In genomic region chr3:68614087-68614486, GRCh38 we compare ENCODE assay signal across 35 cellular contexts.
"Had no signal": no experiment of that assay in that cellular context is flagged by ENCODE, and none has a peak within 500 bp of the region (broad histone marks: within the 10 kb centered on the region; RNA-seq: fewer than 3 reads in every experiment).

No MANE protein-coding gene starts in this region.

- H3K36me3 ChIP-seq: MG63 had no signal

- H3K9me3 ChIP-seq: MG63 had no signal

- H3K27me3 ChIP-seq: MG63 had no signal

- DNase-seq: Karpas-422, Kasumi-1, MG63, MM.1S, MV-4-11, NCI-H1048, NCI-H1092, NCI-H1092 treated with DMSO at 0.1 percent for 48 hours, NCI-H1105, NCI-H1105 treated with DMSO at 0.1 percent for 48 hours, NCI-H1417, NCI-H1417 treated with DMSO at 0.1 percent for 48 hours, NCI-H1436, NCI-H1436 treated with DMSO at 0.1 percent for 48 hours, NCI-H146, NCI-H1694, NCI-H1694 treated with DMSO at 0.1 percent for 48 hours, NCI-H187, NCI-H187 treated with DMSO at 0.1 percent for 48 hours, NCI-H1930, NCI-H2029, NCI-H2029 treated with DMSO at 0.1 percent for 48 hours, NCI-H2081, NCI-H2081 treated with DMSO at 0.1 percent for 48 hours, NCI-H2107, NCI-H2171, NCI-H2171 treated with DMSO at 0.1 percent for 48 hours, NCI-H2227 treated with DMSO at 0.1 percent for 48 hours, NCI-H226, NCI-H345, NCI-H446, NCI-H446 treated with DMSO at 0.1 percent for 48 hours, NCI-H510A, NCI-H510A treated with DMSO at 0.1 percent for 48 hours, NCI-H524 had no signal

- H3K4me3 ChIP-seq: MG63 had no signal
